27 cellular contexts compared by ENCODE assay signal in genomic region chr20:43058077-43058476, GRCh38.
A peak's percentile ranks its signal among the peaks of the same experiment; 100 is the strongest.
DNase-seq lines count a peak whose midpoint lies in the region; ATAC-seq, FAIRE-seq and TF ChIP-seq lines count a peak whose summit lies in the region.
"Had no signal": no experiment of that assay in that cellular context is flagged by ENCODE, and none has a peak within 500 bp of the region (broad histone marks: within the 10 kb centered on the region; RNA-seq: fewer than 3 reads in every experiment).

No MANE protein-coding gene starts in this region.

- CTCF ChIA-PET in HepG2 (lab: Yijun Ruan, JAX; ENCODE audit: low intra/inter-chr PET ratio, low total read pairs) (no interaction called here), HEK293 (lab: Yijun Ruan, JAX) (no interaction called here)

- no peak overlapping the region for H2AFZ ChIP-seq in HepG2 (ENCODE audit: low read length)
- H2AFZ ChIP-seq in parathyroid adenoma, result peak overlapping the region; percentile 30

- no peaks in the 10 kb centered on the region for H3K9me3 ChIP-seq in HepG2 (ENCODE audit: low read length)
- H3K9me3 ChIP-seq in right lobe of liver, result no peaks in the 10 kb centered on the region
- H3K9me3 ChIP-seq in BLaER1, result no peaks in the 10 kb centered on the region
- no peaks in the 10 kb centered on the region for H3K9me3 ChIP-seq in HEK293 (ENCODE audit: control insufficient read depth, insufficient read depth, low read depth, low read length)
- no peaks in the 10 kb centered on the region for H3K9me3 ChIP-seq in parathyroid adenoma (ENCODE audit: control insufficient read depth, low read length)
- H3K9me3 ChIP-seq: A549 had no signal

- H3K27me3 ChIP-seq in HepG2 (ENCODE audit: control insufficient read depth in 1 of 2, insufficient read depth in 2 of 2, low read length in 2 of 2), result no peaks in the 10 kb centered on the region
- H3K27me3 ChIP-seq in right lobe of liver, result no peaks in the 10 kb centered on the region
- no peaks in the 10 kb centered on the region for H3K27me3 ChIP-seq in BLaER1
- no peaks in the 10 kb centered on the region for H3K27me3 ChIP-seq in parathyroid adenoma (ENCODE audit: control insufficient read depth, insufficient read depth, low read length)

- intact Hi-C loops in HepG2 (cut with micrococcal nuclease; ENCODE audit: unreplicated experiment), result no loop called here
- intact Hi-C loops in right lobe of liver (cut with DNase I), result no loop called here
- intact Hi-C loops in CD14-positive monocyte (cut with micrococcal nuclease), result no loop called here
- intact Hi-C loops in activated T-helper 1 cell treated with anti-CD3 and anti-CD28 coated beads, Interleukin-12 subunit alpha, Interleukin-12 subunit beta, Interleukin-2, Interleukin-4 antibody, amounts not matched to agents 30 ng/mL and 10 ng/mL and 1 ng/mL, durations not matched to agents 14 hours and 24 hours and 36 hours (cut with micrococcal nuclease), result no loop called here

- peaks cover 0 to 1% (median 0%) of the 10 kb centered on the region in 3 donors for H3K27me3 Mint-ChIP-seq in CD14-positive monocyte (ENCODE audit: low read depth in 3 of 3)
- peaks cover 2% of the 10 kb centered on the region for H3K27me3 Mint-ChIP-seq in activated T-helper 1 cell treated with anti-CD3 and anti-CD28 coated beads, Interleukin-12 subunit alpha, Interleukin-12 subunit beta, Interleukin-2, Interleukin-4 antibody, amounts not matched to agents 30 ng/mL and 10 ng/mL and 1 ng/mL, durations not matched to agents 14 hours and 24 hours and 36 hours (ENCODE audit: insufficient read depth)
- H3K27me3 Mint-ChIP-seq: B cell had no signal

- TF ChIP-seq POLR2A in HepG2 (IDR thresholded peaks at IDR 0.05; ENCODE audit: insufficient read depth in 1 of 2, low read depth in 2 of 2, low read length in 2 of 2) (no peak), right lobe of liver (IDR thresholded peaks at IDR 0.05) (no peak)

- no peaks in the 10 kb centered on the region for H3K79me2 ChIP-seq in HepG2 (ENCODE audit: insufficient read depth, low read length)
- peaks cover 13% of the 10 kb centered on the region for H3K79me2 ChIP-seq in parathyroid adenoma

- in situ Hi-C loops in HepG2 (cut with HindIII; ENCODE audit: extremely low pct_ligation_motif_present, low pct_unique_long_range_greater_than_20kb), result no loop called here

- DNase-seq in HepG2 (ENCODE audit: low spot score), result no peak
- no peak for DNase-seq in right lobe of liver
- DNase-seq in CD14-positive monocyte (ENCODE audit: low spot score), result no peak
- DNase-seq in activated T-helper 1 cell treated with anti-CD3 and anti-CD28 coated beads, Interleukin-12 subunit alpha, Interleukin-12 subunit beta, Interleukin-2, Interleukin-4 antibody, amounts not matched to agents 30 ng/mL and 10 ng/mL and 1 ng/mL, durations not matched to agents 14 hours and 24 hours and 36 hours (ENCODE audit: low spot score), result no peak
- DNase-seq: AML-193; CD4-positive, alpha-beta memory T cell; CD4-positive, CD25-positive, alpha-beta regulatory T cell; CD8-positive, alpha-beta memory T cell; COR-L47; DMS 273 treated with DMSO at 0.1 percent for 48 hours; DMS153; DMS53; DMS79; DND-41; EL; GDM1 had no signal

- BruUV-seq in HepG2 (replicated peaks; lab: Mats Ljungman, UMichigan), result no TSS peak

- H3K36me3 Mint-ChIP-seq in CD14-positive monocyte, result no peaks in the 10 kb centered on the region
- no peaks in the 10 kb centered on the region for H3K36me3 Mint-ChIP-seq in activated T-helper 1 cell treated with anti-CD3 and anti-CD28 coated beads, Interleukin-12 subunit alpha, Interleukin-12 subunit beta, Interleukin-2, Interleukin-4 antibody, amounts not matched to agents 30 ng/mL and 10 ng/mL and 1 ng/mL, durations not matched to agents 14 hours and 24 hours and 36 hours (ENCODE audit: low read depth)
- H3K36me3 Mint-ChIP-seq: CD4-positive, alpha-beta memory T cell; CD4-positive, CD25-positive, alpha-beta regulatory T cell; CD8-positive, alpha-beta memory T cell had no signal

- H3K4me3 Mint-ChIP-seq in CD14-positive monocyte, result no peak overlapping the region
- H3K4me3 Mint-ChIP-seq in activated T-helper 1 cell treated with anti-CD3 and anti-CD28 coated beads, Interleukin-12 subunit alpha, Interleukin-12 subunit beta, Interleukin-2, Interleukin-4 antibody, amounts not matched to agents 30 ng/mL and 10 ng/mL and 1 ng/mL, durations not matched to agents 14 hours and 24 hours and 36 hours, result no peak overlapping the region
- H3K4me3 Mint-ChIP-seq: B cell; CD4-positive, alpha-beta memory T cell; CD4-positive, CD25-positive, alpha-beta regulatory T cell; CD8-positive, alpha-beta memory T cell had no signal

- H3K4me2 ChIP-seq in HepG2 (ENCODE audit: low read depth, low read length) (no peak overlapping the region), BLaER1 (peak overlapping the region; percentile 51), parathyroid adenoma (ENCODE audit: low read length) (no peak overlapping the region)
- H3K4me2 ChIP-seq: A549 had no signal

- FAIRE-seq in HepG2 (lab: Jason Lieb, UNC), result no peak
- FAIRE-seq: A549, GM12878, GM12892, GM18507 had no signal

- no peak for TF ChIP-seq RAD21 in HepG2 (CRISPR knock-in tag; IDR thresholded peaks at IDR 0.05)

- no peak for ATAC-seq in HepG2
- no peak for ATAC-seq in right lobe of liver
- ATAC-seq in GM21723 (IDR thresholded peaks at IDR 0.05; ENCODE audit: unreplicated experiment), result no peak
- ATAC-seq: A549, GM12878 had no signal

- H3K27ac Mint-ChIP-seq in CD14-positive monocyte, result no peak overlapping the region
- H3K27ac Mint-ChIP-seq in activated T-helper 1 cell treated with anti-CD3 and anti-CD28 coated beads, Interleukin-12 subunit alpha, Interleukin-12 subunit beta, Interleukin-2, Interleukin-4 antibody, amounts not matched to agents 30 ng/mL and 10 ng/mL and 1 ng/mL, durations not matched to agents 14 hours and 24 hours and 36 hours, result no peak overlapping the region
- H3K27ac Mint-ChIP-seq: B cell; CD4-positive, alpha-beta memory T cell; CD4-positive, CD25-positive, alpha-beta regulatory T cell; CD8-positive, alpha-beta memory T cell had no signal

- H3K27ac ChIP-seq in HepG2 (ENCODE audit: extremely low read length, insufficient read depth, low read length) (no peak overlapping the region), right lobe of liver (no peak overlapping the region), BLaER1 (no peak overlapping the region; the same call in 1 of the 2 replicates), HEK293 (ENCODE audit: extremely low read depth, low read depth, low read length) (no peak overlapping the region), parathyroid adenoma (no peak overlapping the region)
- H3K27ac ChIP-seq: 22Rv1, A549, C4-2B had no signal

- WGBS in HepG2 (ENCODE audit: low lambda C conversion rate), result 0% methylated on average over 1 of the region's 1 CpG
- WGBS in right lobe of liver (ENCODE audit: insufficient coverage, low coverage, low lambda C conversion rate, missing lambda C conversion rate), result 57% methylated on average over 1 of the region's 1 CpG

- H3K4me1 ChIP-seq in HepG2 (ENCODE audit: insufficient read depth, low read length) (no peaks in the 10 kb centered on the region), right lobe of liver (no peaks in the 10 kb centered on the region), BLaER1 (peaks cover 51% of the 10 kb centered on the region), HEK293 (ENCODE audit: control insufficient read depth, insufficient read depth, low read length) (no peaks in the 10 kb centered on the region), parathyroid adenoma (peaks cover 29% of the 10 kb centered on the region)
- H3K4me1 ChIP-seq: A549 had no signal

- H3K4me3 ChIP-seq in HepG2 (replicated peaks in 1 of 3; ENCODE audit: insufficient read depth in 1 of 3, low read depth in 2 of 3, low read length in 3 of 3), result no peak overlapping the region
- H3K4me3 ChIP-seq in right lobe of liver, result no peak overlapping the region
- H3K4me3 ChIP-seq in BLaER1, result no peak overlapping the region
- no peak overlapping the region for H3K4me3 ChIP-seq in HEK293 (ENCODE audit: low read depth, low read length)
- no peak overlapping the region for H3K4me3 ChIP-seq in parathyroid adenoma (ENCODE audit: low read depth, low read length)
- H3K4me3 ChIP-seq: A549, GM12878 had no signal

- H4K20me1 ChIP-seq in HepG2 (ENCODE audit: insufficient read depth, low read length) (no peaks in the 10 kb centered on the region), BLaER1 (no peaks in the 10 kb centered on the region)

- peaks cover 0 to 4% (median 2%) of the 10 kb centered on the region in 7 donors for H3K9me3 Mint-ChIP-seq in CD14-positive monocyte
- H3K9me3 Mint-ChIP-seq in activated T-helper 1 cell treated with anti-CD3 and anti-CD28 coated beads, Interleukin-12 subunit alpha, Interleukin-12 subunit beta, Interleukin-2, Interleukin-4 antibody, amounts not matched to agents 30 ng/mL and 10 ng/mL and 1 ng/mL, durations not matched to agents 14 hours and 24 hours and 36 hours, result no peaks in the 10 kb centered on the region

- H3K36me3 ChIP-seq in HepG2 (replicated peaks in 1 of 2; ENCODE audit: control insufficient read depth in 1 of 2, insufficient read depth in 2 of 2, low read length in 2 of 2) (no peaks in the 10 kb centered on the region), right lobe of liver (no peaks in the 10 kb centered on the region), BLaER1 (no peaks in the 10 kb centered on the region), HEK293 (ENCODE audit: control insufficient read depth in 2 of 2, insufficient read depth in 1 of 2, low read length in 2 of 2) (no peaks in the 10 kb centered on the region), parathyroid adenoma (ENCODE audit: control insufficient read depth, insufficient read depth, low read length) (no peaks in the 10 kb centered on the region)

- POLR2A ChIA-PET in HepG2 (lab: Yijun Ruan, JAX) (no interaction called here), HEK293 (lab: Yijun Ruan, JAX) (no interaction called here)

- TF ChIP-seq CTCF in HepG2 (CRISPR knock-in tag; IDR thresholded peaks at IDR 0.05) (no peak), right lobe of liver (IDR thresholded peaks at IDR 0.05) (no peak), HEK293 (tag by site-specific recombination; IDR thresholded peaks at IDR 0.05) (no peak), parathyroid adenoma (IDR thresholded peaks at IDR 0.05) (no peak), CD14-positive monocyte (IDR thresholded peaks at IDR 0.05) (no peak)

- TF ChIP-seq EP300 in HepG2 (IDR thresholded peaks at IDR 0.05; ENCODE audit: low read depth in 2 of 2, low read length in 2 of 2) (no peak), HepG2 (CRISPR knock-in tag; IDR thresholded peaks at IDR 0.05; ENCODE audit: borderline replicate concordance) (no peak)

- H3K9ac ChIP-seq in HepG2 (ENCODE audit: insufficient read depth, low read depth, low read length) (no peak overlapping the region), BLaER1 (no peak overlapping the region), parathyroid adenoma (no peak overlapping the region)

- H3K4me1 Mint-ChIP-seq in CD14-positive monocyte, result no peaks in the 10 kb centered on the region
- no peaks in the 10 kb centered on the region for H3K4me1 Mint-ChIP-seq in activated T-helper 1 cell treated with anti-CD3 and anti-CD28 coated beads, Interleukin-12 subunit alpha, Interleukin-12 subunit beta, Interleukin-2, Interleukin-4 antibody, amounts not matched to agents 30 ng/mL and 10 ng/mL and 1 ng/mL, durations not matched to agents 14 hours and 24 hours and 36 hours (ENCODE audit: low read depth)
- H3K4me1 Mint-ChIP-seq: B cell; CD4-positive, alpha-beta memory T cell; CD4-positive, CD25-positive, alpha-beta regulatory T cell; CD8-positive, alpha-beta memory T cell had no signal

TF ChIP-seq in HEK293, 187 proteins besides CTCF, POLR2A, EP300 and RAD21 (continues in another document):
- TF ChIP-seq ZNF175 (tag by site-specific recombination; IDR thresholded peaks at IDR 0.05), result no peak
